ENCODE assay signal across 15 cellular contexts in genomic region chr4:175874290-175874689, GRCh38.
"Had no signal": no experiment of that assay in that cellular context is flagged by ENCODE, and none has a peak within 500 bp of the region (broad histone marks: within the 10 kb centered on the region; RNA-seq: fewer than 3 reads in every experiment).

No MANE protein-coding gene starts in this region.

- H2AFZ ChIP-seq: hepatocyte had no signal

- H3K4me3 ChIP-seq: adrenal gland, body of pancreas, gastroesophageal sphincter, hepatocyte had no signal

- H3K36me3 ChIP-seq: adrenal gland, gastroesophageal sphincter had no signal

- ATAC-seq: body of pancreas; effector memory CD8-positive, alpha-beta T cell; gastroesophageal sphincter had no signal

- H3K4me1 ChIP-seq: adrenal gland, body of pancreas had no signal

- H3K4me2 ChIP-seq: hepatocyte had no signal

- H3K9me3 ChIP-seq: adrenal gland, body of pancreas, gastroesophageal sphincter had no signal

- H3K27me3 ChIP-seq: adrenal gland, body of pancreas, gastroesophageal sphincter, hepatocyte had no signal

- H3K27ac ChIP-seq: adrenal gland, body of pancreas, epithelial cell of prostate, gastroesophageal sphincter, hepatocyte had no signal

- H3K27me3 Mint-ChIP-seq: dendritic cell treated with granulocyte-macrophage colony-stimulating factor and Interleukin-4, amounts not matched to agents 40 ng/mL and 50 ng/mL, for 4 days; effector memory CD8-positive, alpha-beta T cell had no signal

- DNase-seq: activated CD4-positive, alpha-beta T cell treated with anti-CD3 and anti-CD28 coated beads, Interleukin-2, amount 50 U/mL, for 1 hour; activated naive CD4-positive, alpha-beta T cell treated with anti-CD3 and anti-CD28 coated beads, Interleukin-2, amount 50 U/mL, for 16 hours; adrenal gland; body of pancreas; cerebellar nuclear complex; effector memory CD8-positive, alpha-beta T cell; kidney glomerular epithelial cell; stimulated activated CD4-positive, alpha-beta T cell treated with anti-CD3 and anti-CD28 coated beads, Interleukin-15, amount 100 ng/mL, for 24 hours; stimulated activated CD4-positive, alpha-beta T cell treated with anti-CD3 and anti-CD28 coated beads, Interleukin-4, amount 100 ng/mL, for 4 hours had no signal

- H3K79me2 ChIP-seq: hepatocyte had no signal

- H3K27ac Mint-ChIP-seq: activated T-helper 2 cell treated with anti-CD3 and anti-CD28 coated beads, Interferon-gamma antibody, Interleukin-2, Interleukin-4, amounts not matched to agents 10 μg/mL and 5 μg/mL and 100 μg/mL, durations not matched to agents 14 hours and 24 hours and 36 hours; dendritic cell treated with granulocyte-macrophage colony-stimulating factor and Interleukin-4, amounts not matched to agents 40 ng/mL and 50 ng/mL, for 4 days; effector memory CD8-positive, alpha-beta T cell had no signal

- H3K4me3 Mint-ChIP-seq: dendritic cell treated with granulocyte-macrophage colony-stimulating factor and Interleukin-4, amounts not matched to agents 40 ng/mL and 50 ng/mL, for 4 days; effector memory CD8-positive, alpha-beta T cell had no signal

- H3K9me3 Mint-ChIP-seq: activated T-helper 2 cell treated with anti-CD3 and anti-CD28 coated beads, Interferon-gamma antibody, Interleukin-2, Interleukin-4, amounts not matched to agents 10 μg/mL and 5 μg/mL and 100 μg/mL, durations not matched to agents 14 hours and 24 hours and 36 hours had no signal

- FAIRE-seq: TTC549 had no signal
